Comparison of ENCODE assay signal across 26 cellular contexts in genomic region chr2:233819884-233820765, GRCh38. TPM values are rescaled to one million over a fixed set of nuclear protein-coding genes. Genes with fewer than 3 reads are reported as not detected.
DNase-seq lines count a peak whose midpoint lies in the region; ATAC-seq and TF ChIP-seq lines count a peak whose summit lies in the region.
"Had no signal": no experiment of that assay in that cellular context is flagged by ENCODE, and none has a peak within 500 bp of the region (broad histone marks: within the 10 kb centered on the region; RNA-seq: fewer than 3 reads in every experiment).

No MANE protein-coding gene starts in this region.

- TF ChIP-seq CTCF in HCT116 (IDR thresholded peaks at IDR 0.05 in 2 of 3, conservative IDR thresholded peaks at IDR 0.05 in 1 of 3; ENCODE audit: borderline replicate concordance in 1 of 3, insufficient read depth in 1 of 3, low read depth in 2 of 3, low read length in 2 of 3): no peak
- no peak for TF ChIP-seq CTCF in GM10266 (IDR thresholded peaks at IDR 0.05; ENCODE audit: control insufficient read depth, insufficient read depth, low read depth, missing control alignments)

- CTCF ChIA-PET in HCT116 (lab: Charles Lee): no interaction called here

- no peaks in the 10 kb centered on the region for H3K36me3 ChIP-seq in HCT116 (ENCODE audit: control insufficient read depth in 1 of 2, insufficient read depth in 2 of 2, low read length in 2 of 2)
- H3K36me3 ChIP-seq: cardiac muscle cell, thoracic aorta had no signal

- H3K79me2 ChIP-seq in HCT116 (ENCODE audit: insufficient read depth, low read length): no peaks in the 10 kb centered on the region

- no peak overlapping the region for H3K9ac ChIP-seq in HCT116 (ENCODE audit: low read length)

- no peaks in the 10 kb centered on the region for H3K4me1 ChIP-seq in HCT116 (ENCODE audit: control insufficient read depth in 1 of 2, insufficient read depth in 2 of 2, low read length in 2 of 2)

- no peak overlapping the region for H3K27ac ChIP-seq in HCT116 (ENCODE audit: low read depth, low read length)
- H3K27ac ChIP-seq: cardiac muscle cell, dorsolateral prefrontal cortex, PC-9, thoracic aorta had no signal

- H3K9me2 ChIP-seq in HCT116 (ENCODE audit: insufficient read depth): no peaks in the 10 kb centered on the region

- H3K27me3 ChIP-seq in HCT116 (ENCODE audit: insufficient read depth, low read length): no peaks in the 10 kb centered on the region
- H3K27me3 ChIP-seq: cardiac muscle cell had no signal

- 0 out of 2 replicates have a peak, but pooled peaks have one; percentile 29 for ATAC-seq in HCT116
- ATAC-seq in left lobe of liver: no peak
- ATAC-seq in HG03095 (IDR thresholded peaks at IDR 0.05; ENCODE audit: unreplicated experiment): no peak
- ATAC-seq in GM18502 (IDR thresholded peaks at IDR 0.05; ENCODE audit: poor library complexity, unreplicated experiment): no peak
- ATAC-seq in HG02885 (IDR thresholded peaks at IDR 0.05; ENCODE audit: poor library complexity, unreplicated experiment): no peak
- ATAC-seq: activated CD8-positive, alpha-beta T cell treated with anti-CD3 and anti-CD28 coated beads for 36 hours; stimulated activated naive B cell treated with anti-CD40 and anti-IgM and Interleukin-4, amounts not matched to agents 10 μg/mL and 1 μg/mL and 100 μg/mL, for 72 hours had no signal

- POLR2A ChIA-PET in HCT116 (lab: Charles Lee): no interaction called here

- BruUV-seq in HCT116 (replicated peaks; lab: Mats Ljungman, UMichigan): no TSS peak

- H3K4me3 ChIP-seq in HCT116 (replicated peaks in 1 of 2; ENCODE audit: low read depth in 1 of 2, low read length in 2 of 2): no peak overlapping the region
- H3K4me3 ChIP-seq: cardiac muscle cell, dorsolateral prefrontal cortex, PC-9, thoracic aorta had no signal

- no peak for TF ChIP-seq POLR2A in HCT116 (IDR thresholded peaks at IDR 0.05; ENCODE audit: borderline replicate concordance, extremely low read depth, insufficient read depth, insufficient read length)

- H2AFZ ChIP-seq in HCT116 (ENCODE audit: low read depth, low read length, poor library complexity, severe bottlenecking): no peak overlapping the region
- H2AFZ ChIP-seq: PC-9 had no signal

- H3K9me3 ChIP-seq in HCT116 (ENCODE audit: control insufficient read depth in 1 of 2, insufficient read depth in 1 of 2, low read depth in 1 of 2, low read length in 2 of 2): no peaks in the 10 kb centered on the region
- H3K9me3 ChIP-seq: thoracic aorta had no signal

- intact Hi-C loops in HCT116 (cut with micrococcal nuclease): no loop called here

- RAD21 ChIA-PET in HCT116 (lab: Charles Lee; ENCODE audit: low non-redundant PET in 1 of 2, low total read pairs in 2 of 2, uncharacterized antibody in 2 of 2, unreplicated experiment in 2 of 2): no interaction called here

- H3K4me2 ChIP-seq in HCT116 (ENCODE audit: low read length): no peak overlapping the region
- H3K4me2 ChIP-seq: PC-9 had no signal

- H4K20me1 ChIP-seq in HCT116 (ENCODE audit: insufficient read depth): no peaks in the 10 kb centered on the region

- no peak for TF ChIP-seq RAD21 in HCT116 (IDR thresholded peaks at IDR 0.05; ENCODE audit: low read depth)

- DNase-seq in AG20443 (ENCODE audit: low spot score): peak; percentile 72
- DNase-seq in HCT116 (ENCODE audit: low read depth, low spot score): no peak
- DNase-seq in left lobe of liver (ENCODE audit: low spot score): peak; percentile 41
- DNase-seq in stimulated activated CD8-positive, alpha-beta memory T cell treated with anti-CD3 and anti-CD28 coated beads, Interleukin-4, amount 100 ng/mL, for 48 hours: peak; percentile 10
- DNase-seq in GM10266 (ENCODE audit: extremely low spot score): no peak
- DNase-seq: activated B cell treated with CpG ODN at 0.5 μM for 24 hours; activated CD8-positive, alpha-beta T cell treated with anti-CD3 and anti-CD28 coated beads for 36 hours; activated naive CD4-positive, alpha-beta T cell treated with Interleukin-2 at 50 U/mL for 16 hours; kidney glomerular epithelial cell; mammary epithelial cell; NCI-H1417 treated with DMSO at 0.1 percent for 48 hours; NCI-H2171; NCI-H524 treated with DMSO at 0.1 percent for 48 hours; NK-92 treated with Interleukin-12 subunit alpha and Interleukin-12 subunit beta, amount 100 ng/mL, for 24 hours; PC-9; SIG-M5; stimulated activated CD4-positive, alpha-beta T cell treated with anti-CD3 and anti-CD28 coated beads, Interleukin-2, amount 100 ng/mL, for 48 hours; stimulated activated naive B cell treated with anti-CD40 and anti-IgM and Interleukin-4, amounts not matched to agents 10 μg/mL and 1 μg/mL and 100 μg/mL, for 72 hours had no signal

TF ChIP-seq in HCT116, 20 proteins besides CTCF, POLR2A, EP300 and RAD21:
- no peak for TF ChIP-seq JUND (IDR thresholded peaks at IDR 0.05)
- TF ChIP-seq POLR2AphosphoS5 (IDR thresholded peaks at IDR 0.05; ENCODE audit: low read depth, low read length): no peak
- no peak for TF ChIP-seq SP1 (IDR thresholded peaks at IDR 0.05; ENCODE audit: low read depth)
- TF ChIP-seq REST (IDR thresholded peaks at IDR 0.05; ENCODE audit: low read depth): no peak
- no peak for TF ChIP-seq ATF3 (IDR thresholded peaks at IDR 0.05)
- TF ChIP-seq SIN3A (IDR thresholded peaks at IDR 0.05; ENCODE audit: low read depth): no peak
- TF ChIP-seq CEBPB (IDR thresholded peaks at IDR 0.05; ENCODE audit: low read depth): no peak
- TF ChIP-seq ZFX (IDR thresholded peaks at IDR 0.05): no peak
- no peak for TF ChIP-seq SRF (IDR thresholded peaks at IDR 0.05; ENCODE audit: low read depth)
- no peak for TF ChIP-seq ZBTB33 (IDR thresholded peaks at IDR 0.05; ENCODE audit: extremely low read depth, insufficient replicate concordance, low read length)
- no peak for TF ChIP-seq ELF1 (IDR thresholded peaks at IDR 0.05; ENCODE audit: borderline replicate concordance, low read depth)
- TF ChIP-seq ZNF274 (IDR thresholded peaks at IDR 0.05; ENCODE audit: low read depth, low read length): no peak
- no peak for TF ChIP-seq YY1 (IDR thresholded peaks at IDR 0.05; ENCODE audit: extremely low read depth, insufficient replicate concordance, low read depth, low read length)
- TF ChIP-seq EZH2phosphoT487 (IDR thresholded peaks at IDR 0.05; ENCODE audit: borderline replicate concordance): no peak
- no peak for TF ChIP-seq MAX (IDR thresholded peaks at IDR 0.05)

RNA-seq across cellular contexts. Expression of gene HJURP, which starts 34.2 kb away (rescaled TPM):
- 64.1 TPM for total RNA-seq in HCT116 (2021; ENCODE audit: unreplicated experiment)
- polyA plus RNA-seq in HCT116 (2012): 68.9 and 72.0 TPM in 2 replicates
- total RNA-seq in left lobe of liver: 0.50 TPM

RNA-seq across cellular contexts. Expression of gene MROH2A, which starts 42.0 kb away (rescaled TPM):
- total RNA-seq in HCT116 (2021; ENCODE audit: unreplicated experiment) (not detected), left lobe of liver (6.6 TPM)
- not detected in 2 replicates for polyA plus RNA-seq in HCT116 (2012)
- total RNA-seq: activated B cell treated with CpG ODN at 0.5 μM for 24 hours; activated CD8-positive, alpha-beta T cell treated with anti-CD3 and anti-CD28 coated beads for 36 hours; CD4-positive, alpha-beta T cell; M059J; thoracic aorta had no signal
- polyA plus RNA-seq: cardiac muscle cell had no signal

Comparison
In these comparisons a context has a peak if more than half of its experiments do, and no peak if none do; other contexts are left out.
1. DNase-seq: peak in AG20443 (single experiment), left lobe of liver (single experiment) and stimulated activated CD8-positive, alpha-beta memory T cell treated with anti-CD3 and anti-CD28 coated beads, Interleukin-4, amount 100 ng/mL, for 48 hours (single experiment); none in HCT116 (single experiment) and GM10266 (single experiment).
2. RNA of gene HJURP, which starts 34.2 kb away (total RNA-seq): 64.1 TPM in HCT116 (single experiment); 0.50 TPM in left lobe of liver (single experiment); every median in the first group is over 10 times any median in the second.